11 cellular contexts compared by ENCODE assay signal in genomic region chr21:42125571-42126544, GRCh38. TPM values are rescaled to one million over a fixed set of nuclear protein-coding genes. Genes with fewer than 3 reads are reported as not detected.
DNase-seq lines count a peak whose midpoint lies in the region; ATAC-seq and TF ChIP-seq lines count a peak whose summit lies in the region.
"Had no signal": no experiment of that assay in that cellular context is flagged by ENCODE, and none has a peak within 500 bp of the region (broad histone marks: within the 10 kb centered on the region; RNA-seq: fewer than 3 reads in every experiment).

No MANE protein-coding gene starts in this region.

- H3K27me3 ChIP-seq in left lung: peaks cover 4 to 51% of the 10 kb centered on the region in 2 donors
- peaks cover 35% of the 10 kb centered on the region for H3K27me3 ChIP-seq in suprapubic skin
- H3K27me3 ChIP-seq in adrenal gland: peaks cover 12% of the 10 kb centered on the region
- H3K27me3 ChIP-seq: testis had no signal

- peaks cover 9% of the 10 kb centered on the region for H3K4me1 Mint-ChIP-seq in activated T-cell treated with anti-CD3 and anti-CD28 coated beads, Interleukin-2, amount 50 U/mL, for 24 hours (ENCODE audit: low read depth)
- H3K4me1 Mint-ChIP-seq: natural killer cell had no signal

- no peaks in the 10 kb centered on the region for H3K36me3 Mint-ChIP-seq in activated T-cell treated with anti-CD3 and anti-CD28 coated beads, Interleukin-2, amount 50 U/mL, for 24 hours (ENCODE audit: low read depth)
- H3K36me3 Mint-ChIP-seq: activated naive CD4-positive, alpha-beta T cell treated with anti-CD3 and anti-CD28 coated beads, Interleukin-2, amount 50 U/mL, for 72 hours; natural killer cell had no signal

- TF ChIP-seq POLR2A in suprapubic skin (IDR thresholded peaks at IDR 0.05) (no peak), adrenal gland (IDR thresholded peaks at IDR 0.05) (no peak)

- no peaks in the 10 kb centered on the region for H3K36me3 ChIP-seq in left lung
- no peaks in the 10 kb centered on the region for H3K36me3 ChIP-seq in suprapubic skin
- H3K36me3 ChIP-seq in adrenal gland (replicated peaks in 1 of 2): no peaks in the 10 kb centered on the region

- TF ChIP-seq CTCF in left lung (IDR thresholded peaks at IDR 0.05) (no peak), suprapubic skin (IDR thresholded peaks at IDR 0.05) (no peak), adrenal gland (IDR thresholded peaks at IDR 0.05) (peak in 1 of 6 experiments; percentile 13)

- no peak overlapping the region for H3K4me3 ChIP-seq in left lung
- no peak overlapping the region for H3K4me3 ChIP-seq in suprapubic skin
- H3K4me3 ChIP-seq in adrenal gland: no peak overlapping the region
- H3K4me3 ChIP-seq: testis had no signal

- TF ChIP-seq RAD21 in Ishikawa (IDR thresholded peaks at IDR 0.05; ENCODE audit: low read depth): peak; percentile 19; the same call in 1 of the 2 replicates

- TF ChIP-seq EP300 in Ishikawa (IDR thresholded peaks at IDR 0.05; ENCODE audit: borderline replicate concordance): no peak
- no peak for TF ChIP-seq EP300 in suprapubic skin (IDR thresholded peaks at IDR 0.05)

- no peak overlapping the region for H3K27ac Mint-ChIP-seq in activated T-cell treated with anti-CD3 and anti-CD28 coated beads, Interleukin-2, amount 50 U/mL, for 24 hours
- H3K27ac Mint-ChIP-seq: natural killer cell had no signal

- 69% methylated on average over 21 of the region's 29 CpGs for WGBS in suprapubic skin
- WGBS in adrenal gland, 4 donors: 53 to 70% (median 67%) methylated on average over 14 to 29 of the region's 29 CpGs

- no peaks in the 10 kb centered on the region for H3K9me3 Mint-ChIP-seq in activated T-cell treated with anti-CD3 and anti-CD28 coated beads, Interleukin-2, amount 50 U/mL, for 24 hours
- H3K9me3 Mint-ChIP-seq: activated naive CD4-positive, alpha-beta T cell treated with anti-CD3 and anti-CD28 coated beads, Interleukin-2, amount 50 U/mL, for 72 hours; natural killer cell had no signal

- H3K27me3 Mint-ChIP-seq in activated T-cell treated with anti-CD3 and anti-CD28 coated beads, Interleukin-2, amount 50 U/mL, for 24 hours: peaks cover 58% of the 10 kb centered on the region

- DNase-seq in COLO668 (lab: John Stamatoyannopoulos, UW; ENCODE audit: unreplicated experiment): peak; percentile 73
- peak; percentile 34 for DNase-seq in SW480 (ENCODE audit: low spot score)
- DNase-seq in left lung: peak; percentile 61 to 76
- DNase-seq in suprapubic skin (ENCODE audit: low spot score in 2 of 2): no peak
- no peak for DNase-seq in adrenal gland
- no peak for DNase-seq in dermis blood vessel endothelial cell
- DNase-seq in activated T-cell treated with anti-CD3 and anti-CD28 coated beads, Interleukin-2, amount 50 U/mL, for 24 hours: no peak
- DNase-seq: natural killer cell, testis had no signal

- intact Hi-C loops in left lung (cut with DNase I): no loop called here
- intact Hi-C loops in adrenal gland (cut with DNase I): no loop called here

- no peak overlapping the region for H3K4me3 Mint-ChIP-seq in activated T-cell treated with anti-CD3 and anti-CD28 coated beads, Interleukin-2, amount 50 U/mL, for 24 hours
- H3K4me3 Mint-ChIP-seq: natural killer cell had no signal

- H3K27ac ChIP-seq in left lung: no peak overlapping the region
- no peak overlapping the region for H3K27ac ChIP-seq in suprapubic skin
- no peak overlapping the region for H3K27ac ChIP-seq in adrenal gland
- H3K27ac ChIP-seq: testis had no signal

- H3K9me3 ChIP-seq in left lung (no peaks in the 10 kb centered on the region), suprapubic skin (no peaks in the 10 kb centered on the region), adrenal gland (replicated peaks in 1 of 3) (no peaks in the 10 kb centered on the region)
- H3K9me3 ChIP-seq: testis had no signal

- peak; percentile 81 for ATAC-seq in left lung

- H3K4me1 ChIP-seq in left lung (peaks cover 0 to 23% of the 10 kb centered on the region in 2 donors), suprapubic skin (peaks cover 32% of the 10 kb centered on the region), adrenal gland (replicated peaks in 1 of 2) (no peaks in the 10 kb centered on the region)
- H3K4me1 ChIP-seq: testis had no signal

TF ChIP-seq in Ishikawa, 13 proteins besides CTCF, POLR2A, EP300 and RAD21:
- TF ChIP-seq CEBPB (IDR thresholded peaks at IDR 0.05) (no peak), CREB1 (IDR thresholded peaks at IDR 0.05; ENCODE audit: low read depth) (no peak), MAX (IDR thresholded peaks at IDR 0.05) (no peak), USF1 (IDR thresholded peaks at IDR 0.05) (no peak), YY1 (IDR thresholded peaks at IDR 0.05; ENCODE audit: low read depth) (no peak), TAF1 (IDR thresholded peaks at IDR 0.05; ENCODE audit: low read depth) (no peak), REST (IDR thresholded peaks at IDR 0.05; ENCODE audit: low read depth) (no peak), EGR1 (IDR thresholded peaks at IDR 0.05) (no peak), FOXM1 (IDR thresholded peaks at IDR 0.05; ENCODE audit: borderline replicate concordance, low read depth) (no peak), TCF12 (IDR thresholded peaks at IDR 0.05; ENCODE audit: low read depth) (no peak), TEAD4 (IDR thresholded peaks at IDR 0.05) (no peak), ZBTB7A (IDR thresholded peaks at IDR 0.05; ENCODE audit: low read depth) (no peak), NFIC (IDR thresholded peaks at IDR 0.05) (no peak)
TF ChIP-seq in Ishikawa: peak in this region for 0.

RNA-seq across cellular contexts. Expression of gene UMODL1, which starts 54.7 kb away (rescaled TPM):
- total RNA-seq in left lung (under 1 TPM in 1 of 2 donors, not detected in 1; 0.10 TPM), suprapubic skin (under 1 TPM in 2 of 4 donors, not detected in 2; 0.15 to 0.21 TPM), adrenal gland (under 1 TPM in 1 of 8 donors, not detected in 7; 0.10 TPM), dermis blood vessel endothelial cell (not detected in 2 replicates)
- polyA plus RNA-seq in adrenal gland: under 1 TPM in 1 of 3 donors, not detected in 2; 0.79 TPM

Comparison
In these comparisons a context has a peak if more than half of its experiments do, and no peak if none do; other contexts are left out.
1. DNase-seq: peak in COLO668 (single experiment), SW480 (single experiment) and left lung (2 of 2); none in suprapubic skin (0 of 2), adrenal gland (0 of 7), dermis blood vessel endothelial cell (single experiment) and activated T-cell treated with anti-CD3 and anti-CD28 coated beads, Interleukin-2, amount 50 U/mL, for 24 hours (single experiment).